25 cellular contexts compared by ENCODE assay signal in genomic region chr17:21030375-21030774, GRCh38. TPM values are rescaled to one million over a fixed set of nuclear protein-coding genes. Genes with fewer than 3 reads are reported as not detected.
DNase-seq lines count a peak whose midpoint lies in the region; ATAC-seq, FAIRE-seq and TF ChIP-seq lines count a peak whose summit lies in the region.
"Had no signal": no experiment of that assay in that cellular context is flagged by ENCODE, and none has a peak within 500 bp of the region (broad histone marks: within the 10 kb centered on the region; RNA-seq: fewer than 3 reads in every experiment).

No MANE protein-coding gene starts in this region.

- H3K4me1 Mint-ChIP-seq in T-helper 17 cell (peaks cover 51% of the 10 kb centered on the region), natural killer cell (peaks cover 54 to 70% of the 10 kb centered on the region in 2 donors)

- FAIRE-seq in A549 (lab: Jason Lieb, UNC) = no peak
- FAIRE-seq: colon had no signal

- H3K27ac Mint-ChIP-seq in T-helper 17 cell (peak overlapping the region; percentile 76), natural killer cell (peak overlapping the region; percentile 33 to 40)
- H3K27ac Mint-ChIP-seq: activated CD4-positive, alpha-beta T cell treated with anti-CD3 and anti-CD28 coated beads, Interleukin-2, amount 10 ng/mL, durations not matched to agents 7 days and 5 days; activated naive CD8-positive, alpha-beta T cell treated with anti-CD3 and anti-CD28 coated beads, Interleukin-2, amount 10 ng/mL, durations not matched to agents 7 days and 5 days had no signal

- H3K4me2 ChIP-seq in A549 = peak overlapping the region; percentile 27; the same call in 2 of the 3 replicates
- H3K4me2 ChIP-seq in BLaER1 = 0 out of 2 replicates have a peak overlapping the region, but pooled peaks have one; percentile 3

- CTCF ChIA-PET in A549 (lab: Yijun Ruan, JAX) = interaction anchor here (1.4 to 2.9 kb wide), 2 partner anchors 14 to 69 kb away, joined by 3 to 14 read pairs; partner anchors contain the start of gene USP22

- H3K36me3 Mint-ChIP-seq in T-helper 17 cell (ENCODE audit: low read depth) = peaks cover 5% of the 10 kb centered on the region
- H3K36me3 Mint-ChIP-seq in natural killer cell = no peaks in the 10 kb centered on the region

- no peak for TF ChIP-seq EP300 in A549 (IDR thresholded peaks at IDR 0.05)

- 80% methylated on average over 7 of the region's 7 CpGs for WGBS in A549 (ENCODE audit: missing lambda C conversion rate)

- H3K4me1 ChIP-seq in A549 (peaks cover 64% of the 10 kb centered on the region), BLaER1 (peaks cover 60% of the 10 kb centered on the region)
- H3K4me1 ChIP-seq: Caco-2 had no signal

- H3K27ac ChIP-seq in A549 (no peak overlapping the region), BLaER1 (no peak overlapping the region)
- H3K27ac ChIP-seq: HL-60 had no signal

- intact Hi-C loops in natural killer cell (cut with micrococcal nuclease) = no loop called here

- no peaks in the 10 kb centered on the region for H3K9me3 Mint-ChIP-seq in natural killer cell
- H3K9me3 Mint-ChIP-seq: activated CD4-positive, alpha-beta T cell treated with anti-CD3 and anti-CD28 coated beads, Interleukin-2, amount 10 ng/mL, durations not matched to agents 7 days and 5 days; activated naive CD8-positive, alpha-beta T cell treated with anti-CD3 and anti-CD28 coated beads, Interleukin-2, amount 10 ng/mL, durations not matched to agents 7 days and 5 days; effector memory CD8-positive, alpha-beta T cell; stimulated activated naive CD8-positive, alpha-beta T cell treated with anti-CD3 and anti-CD28 coated beads, Interleukin-15, amount 100 ng/mL, for 72 hours had no signal

- H3K4me3 Mint-ChIP-seq in T-helper 17 cell (no peak overlapping the region), natural killer cell (no peak overlapping the region)
- H3K4me3 Mint-ChIP-seq: activated CD4-positive, alpha-beta T cell treated with anti-CD3 and anti-CD28 coated beads, Interleukin-2, amount 10 ng/mL, durations not matched to agents 7 days and 5 days; activated naive CD8-positive, alpha-beta T cell treated with anti-CD3 and anti-CD28 coated beads, Interleukin-2, amount 10 ng/mL, durations not matched to agents 7 days and 5 days; effector memory CD8-positive, alpha-beta T cell; stimulated activated naive CD8-positive, alpha-beta T cell treated with anti-CD3 and anti-CD28 coated beads, Interleukin-15, amount 100 ng/mL, for 72 hours had no signal

- H3K9ac ChIP-seq in BLaER1 = no peak overlapping the region

- TF ChIP-seq CTCF in A549 (IDR thresholded peaks at IDR 0.05) = no peak
- TF ChIP-seq CTCF in natural killer cell (IDR thresholded peaks at IDR 0.05) = no peak

- no peaks in the 10 kb centered on the region for H3K27me3 ChIP-seq in BLaER1
- H3K27me3 ChIP-seq: body of pancreas, MG63, upper lobe of left lung had no signal

- no peak for TF ChIP-seq POLR2A in A549 (IDR thresholded peaks at IDR 0.05; ENCODE audit: low read length)

- H3K4me3 ChIP-seq in A549 (no peak overlapping the region), BLaER1 (no peak overlapping the region)
- H3K4me3 ChIP-seq: body of pancreas, MG63, upper lobe of left lung had no signal

- DNase-seq in A549 (ENCODE audit: low read depth in 1 of 2, low spot score in 1 of 2) = no peak
- no peak for DNase-seq in T-helper 17 cell
- no peak for DNase-seq in natural killer cell
- DNase-seq in Kasumi-1 (lab: John Stamatoyannopoulos, UW) = no peak
- no peak for DNase-seq in NCI-H2029 treated with DMSO at 0.1 percent for 48 hours (lab: John Stamatoyannopoulos, UW)
- no peak for DNase-seq in NCI-H1417 (lab: John Stamatoyannopoulos, UW)
- DNase-seq: activated CD4-positive, alpha-beta T cell treated with anti-CD3 and anti-CD28 coated beads, Interleukin-2, amount 10 ng/mL, durations not matched to agents 7 days and 5 days; activated naive CD8-positive, alpha-beta T cell treated with anti-CD3 and anti-CD28 coated beads, Interleukin-2, amount 10 ng/mL, durations not matched to agents 7 days and 5 days; Caco-2; effector memory CD8-positive, alpha-beta T cell; mammary epithelial cell; MG63; NCI-H1436 treated with DMSO at 0.1 percent for 48 hours; NCI-H2227 treated with DMSO at 0.1 percent for 48 hours; NCI-H774; PC-3; SHP77 treated with DMSO at 0.1 percent for 48 hours; stimulated activated naive CD8-positive, alpha-beta T cell treated with anti-CD3 and anti-CD28 coated beads, Interleukin-15, amount 100 ng/mL, for 72 hours; T-helper 1 cell; upper lobe of left lung had no signal

- H3K36me3 ChIP-seq in BLaER1 = peaks cover 78% of the 10 kb centered on the region

- no peak for TF ChIP-seq RAD21 in A549 (conservative IDR thresholded peaks at IDR 0.05 in 1 of 2, IDR thresholded peaks at IDR 0.05 in 1 of 2)

- H4K20me1 ChIP-seq in BLaER1 = peaks cover 100% of the 10 kb centered on the region

- H3K27me3 Mint-ChIP-seq in T-helper 17 cell (no peaks in the 10 kb centered on the region), natural killer cell (ENCODE audit: low read depth in 2 of 2) (no peaks in the 10 kb centered on the region)
- H3K27me3 Mint-ChIP-seq: activated CD4-positive, alpha-beta T cell treated with anti-CD3 and anti-CD28 coated beads, Interleukin-2, amount 10 ng/mL, durations not matched to agents 7 days and 5 days; activated naive CD8-positive, alpha-beta T cell treated with anti-CD3 and anti-CD28 coated beads, Interleukin-2, amount 10 ng/mL, durations not matched to agents 7 days and 5 days; effector memory CD8-positive, alpha-beta T cell; stimulated activated naive CD8-positive, alpha-beta T cell treated with anti-CD3 and anti-CD28 coated beads, Interleukin-15, amount 100 ng/mL, for 72 hours had no signal

- ATAC-seq in A549 (no peak), T-helper 17 cell (no peak), natural killer cell (no peak), GM21825 (IDR thresholded peaks at IDR 0.05; ENCODE audit: unreplicated experiment) (no peak)
- ATAC-seq: effector memory CD8-positive, alpha-beta T cell; PC-3; stimulated activated naive CD8-positive, alpha-beta T cell treated with anti-CD3 and anti-CD28 coated beads, Interleukin-15, amount 100 ng/mL, for 72 hours had no signal

- POLR2A ChIA-PET in A549 (lab: Yijun Ruan, JAX) = interaction anchor here (1.1 kb wide), 1 partner anchor 13 kb away, joined by 4 read pairs; the partner anchor contains the start of gene USP22

- H3K9me3 ChIP-seq in A549 (no peaks in the 10 kb centered on the region), BLaER1 (no peaks in the 10 kb centered on the region), T-helper 17 cell (ENCODE audit: control insufficient read depth, low read length, poor library complexity, severe bottlenecking) (no peaks in the 10 kb centered on the region)
- H3K9me3 ChIP-seq: body of pancreas, Caco-2, upper lobe of left lung had no signal

TF ChIP-seq in A549, 52 proteins besides CTCF, POLR2A, EP300 and RAD21:
- TF ChIP-seq TFCP2L1 (CRISPR knock-in tag; IDR thresholded peaks at IDR 0.05) = no peak
- TF ChIP-seq POLR2AphosphoS2 (conservative IDR thresholded peaks at IDR 0.05; ENCODE audit: low read length) = peak; percentile 66; the same call in 1 of the 2 replicates

RNA-seq across cellular contexts. Expression of gene USP22, which starts 12.4 kb away (rescaled TPM):
- polyA plus RNA-seq in A549 (2011; rRNA removed) = 293 and 300 TPM in 2 replicates
- polyA plus RNA-seq in A549 (2012; cell fraction: cytosol; rRNA removed) = 152 and 192 TPM in 2 replicates
- 274 and 304 TPM in 2 replicates for polyA plus RNA-seq in A549 (2012; cell fraction: nucleus; rRNA removed)
- 130 to 141 TPM (median 134 TPM) in 3 replicates for polyA plus RNA-seq in A549 (2017; fragmentation: RNase III; extraction: RNeasy Plus Mini Kit Qiagen cat#74134 plus additional on column Dnase treatment)
- 312 and 352 TPM in 2 replicates for polyA minus RNA-seq in A549 (2011; rRNA and poly(A)+ RNA removed)
- total RNA-seq in T-helper 17 cell = 100 to 1,000 TPM; 158 to 177 TPM
- total RNA-seq in natural killer cell = 100 to 1,000 TPM; 121 to 155 (median 140) TPM
